ENCODE assay signal across 16 cellular contexts in genomic region chr1:230879781-230880180, GRCh38. TPM values are rescaled to one million over a fixed set of nuclear protein-coding genes. Genes with fewer than 3 reads are reported as not detected.
DNase-seq lines count a peak whose midpoint lies in the region; ATAC-seq and TF ChIP-seq lines count a peak whose summit lies in the region.
"Had no signal": no experiment of that assay in that cellular context is flagged by ENCODE, and none has a peak within 500 bp of the region (broad histone marks: within the 10 kb centered on the region; RNA-seq: fewer than 3 reads in every experiment).

No MANE protein-coding gene starts in this region.

- H3K27me3 ChIP-seq in vagina (no peaks in the 10 kb centered on the region), lower lobe of right lung (ENCODE audit: low read depth) (no peaks in the 10 kb centered on the region)

- H3K27me3 Mint-ChIP-seq in stimulated activated naive CD8-positive, alpha-beta T cell treated with anti-CD3 and anti-CD28 coated beads, Interleukin-15, amount 100 ng/mL, for 72 hours: peaks cover 72% of the 10 kb centered on the region
- peaks cover 4% of the 10 kb centered on the region for H3K27me3 Mint-ChIP-seq in neural crest cell (ENCODE audit: low read depth)

- H3K9me3 Mint-ChIP-seq in stimulated activated naive CD8-positive, alpha-beta T cell treated with anti-CD3 and anti-CD28 coated beads, Interleukin-15, amount 100 ng/mL, for 72 hours: no peaks in the 10 kb centered on the region
- peaks cover 5% of the 10 kb centered on the region for H3K9me3 Mint-ChIP-seq in neural crest cell
- H3K9me3 Mint-ChIP-seq: CD4-positive, alpha-beta T cell had no signal

- no peak for TF ChIP-seq POLR2A in vagina (IDR thresholded peaks at IDR 0.05)

- TF ChIP-seq CTCF in neural crest cell (conservative IDR thresholded peaks at IDR 0.05) (no peak), vagina (IDR thresholded peaks at IDR 0.05) (no peak), coronary artery (IDR thresholded peaks at IDR 0.05) (no peak), lower lobe of right lung (IDR thresholded peaks at IDR 0.05) (no peak)

- H3K4me1 Mint-ChIP-seq in stimulated activated naive CD8-positive, alpha-beta T cell treated with anti-CD3 and anti-CD28 coated beads, Interleukin-15, amount 100 ng/mL, for 72 hours: no peaks in the 10 kb centered on the region
- H3K4me1 Mint-ChIP-seq in neural crest cell: peaks cover 38% of the 10 kb centered on the region
- H3K4me1 Mint-ChIP-seq: B cell had no signal

- intact Hi-C loops in vagina (cut with DNase I): no loop called here
- intact Hi-C loops in lower lobe of right lung (cut with DNase I): no loop called here

- no peak overlapping the region for H3K4me3 Mint-ChIP-seq in stimulated activated naive CD8-positive, alpha-beta T cell treated with anti-CD3 and anti-CD28 coated beads, Interleukin-15, amount 100 ng/mL, for 72 hours
- no peak overlapping the region for H3K4me3 Mint-ChIP-seq in neural crest cell
- H3K4me3 Mint-ChIP-seq: B cell; CD4-positive, alpha-beta T cell had no signal

- H3K27ac ChIP-seq in vagina (peak overlapping the region; percentile 40), coronary artery (no peak overlapping the region), lower lobe of right lung (no peak overlapping the region)

- in situ Hi-C loops in KBM-7 (cut with MboI; ENCODE audit: low pct_unique_long_range_greater_than_20kb, low sequenced_read_pairs): no loop called here

- no peaks in the 10 kb centered on the region for H3K36me3 ChIP-seq in vagina
- no peaks in the 10 kb centered on the region for H3K36me3 ChIP-seq in lower lobe of right lung
- H3K36me3 ChIP-seq: HAP-1 had no signal

- H3K4me3 ChIP-seq in vagina (no peak overlapping the region), coronary artery (no peak overlapping the region), lower lobe of right lung (no peak overlapping the region)
- H3K4me3 ChIP-seq: HAP-1 had no signal

- ATAC-seq in stimulated activated naive CD8-positive, alpha-beta T cell treated with anti-CD3 and anti-CD28 coated beads, Interleukin-15, amount 100 ng/mL, for 72 hours: peak; percentile 39
- ATAC-seq in stimulated activated naive CD8-positive, alpha-beta T cell treated with anti-CD3 and anti-CD28 coated beads, Interleukin-15, Interleukin-2, amounts not matched to agents 100 U/mL and 50 U/mL, for 24 hours: no peak
- ATAC-seq in lower lobe of right lung: no peak

- DNase-seq in stimulated activated naive CD8-positive, alpha-beta T cell treated with anti-CD3 and anti-CD28 coated beads, Interleukin-15, amount 100 ng/mL, for 72 hours: no peak
- DNase-seq in stimulated activated naive CD8-positive, alpha-beta T cell treated with anti-CD3 and anti-CD28 coated beads, Interleukin-15, Interleukin-2, amounts not matched to agents 100 U/mL and 50 U/mL, for 24 hours: no peak
- DNase-seq in left kidney (ENCODE audit: low read depth, low spot score) (peak; percentile 70), neural crest cell (ENCODE audit: low read depth, low spot score) (no peak), vagina (ENCODE audit: extremely low spot score in 2 of 2) (no peak), KBM-7 (no peak), coronary artery (ENCODE audit: low spot score) (no peak), lower lobe of right lung (no peak)
- DNase-seq: ACHN; C1 segment of cervical spinal cord; Calu3; CD4-positive, alpha-beta T cell; DMS 273 treated with DMSO at 0.1 percent for 48 hours; GM23248 had no signal

- peaks cover 21% of the 10 kb centered on the region for H3K4me1 ChIP-seq in vagina
- no peaks in the 10 kb centered on the region for H3K4me1 ChIP-seq in lower lobe of right lung
- H3K4me1 ChIP-seq: HAP-1 had no signal

- H3K27ac Mint-ChIP-seq in stimulated activated naive CD8-positive, alpha-beta T cell treated with anti-CD3 and anti-CD28 coated beads, Interleukin-15, amount 100 ng/mL, for 72 hours: no peak overlapping the region
- H3K27ac Mint-ChIP-seq in neural crest cell (ENCODE audit: unreplicated experiment): peak overlapping the region; percentile 67
- H3K27ac Mint-ChIP-seq: B cell; CD4-positive, alpha-beta T cell had no signal

- H3K9me3 ChIP-seq in vagina (no peaks in the 10 kb centered on the region), lower lobe of right lung (peaks cover 7% of the 10 kb centered on the region)
- H3K9me3 ChIP-seq: HAP-1 had no signal

- H3K36me3 Mint-ChIP-seq in neural crest cell (ENCODE audit: low read depth): no peaks in the 10 kb centered on the region

RNA-seq across cellular contexts. Expression of gene C1orf198, which starts 11.5 kb away (rescaled TPM):
- total RNA-seq in neural crest cell (73.3 and 73.5 TPM in 2 replicates), vagina (38.8 TPM), lower lobe of right lung (101 TPM)
